Comparison of ENCODE assay signal across 8 cellular contexts in genomic region chr1:112954945-112955677, GRCh38. TPM values are rescaled to one million over a fixed set of nuclear protein-coding genes. Genes with fewer than 3 reads are reported as not detected.
DNase-seq lines count a peak whose midpoint lies in the region; ATAC-seq and TF ChIP-seq lines count a peak whose summit lies in the region.

No MANE protein-coding gene starts in this region.

- TF ChIP-seq CTCF in lower leg skin (IDR thresholded peaks at IDR 0.05) = no peak

- intact Hi-C loops in activated CD4-positive, alpha-beta T cell treated with anti-CD3 and anti-CD28 coated beads, Interleukin-2, amount 10 ng/mL, durations not matched to agents 24 days and 14 days (cut with micrococcal nuclease) = loop anchor here (5.0 to 10.0 kb wide), 5 partner anchors 238 to 1802 kb away; partner anchors contain the start of genes CSDE1, MAGI3, PPM1J and RSBN1
- intact Hi-C loops in lower leg skin (cut with DNase I; ENCODE audit: low total_unique reads) = no loop called here

- 1 to 3% methylated on average over 22 to 24 of the region's 25 CpGs for WGBS in lower leg skin, 2 donors

- H3K36me3 Mint-ChIP-seq in activated CD4-positive, alpha-beta T cell treated with anti-CD3 and anti-CD28 coated beads, Interleukin-2, amount 10 ng/mL, durations not matched to agents 24 days and 14 days (ENCODE audit: low read depth) = peaks cover 34% of the 10 kb centered on the region

- H3K4me1 Mint-ChIP-seq in activated CD4-positive, alpha-beta T cell treated with anti-CD3 and anti-CD28 coated beads, Interleukin-2, amount 10 ng/mL, durations not matched to agents 24 days and 14 days = peaks cover 47% of the 10 kb centered on the region

- H3K4me3 Mint-ChIP-seq in activated CD4-positive, alpha-beta T cell treated with anti-CD3 and anti-CD28 coated beads, Interleukin-2, amount 10 ng/mL, durations not matched to agents 24 days and 14 days = peak overlapping the region; percentile 88

- peak; percentile 41 for DNase-seq in 8988T
- peak; percentile 75 for DNase-seq in NCI-H2227 treated with DMSO at 0.1 percent for 48 hours (lab: John Stamatoyannopoulos, UW)
- peak; percentile 87 for DNase-seq in activated CD4-positive, alpha-beta T cell treated with anti-CD3 and anti-CD28 coated beads, Interleukin-2, amount 10 ng/mL, durations not matched to agents 24 days and 14 days
- peak; percentile 78 for DNase-seq in dermis blood vessel endothelial cell
- DNase-seq in lower leg skin (ENCODE audit: low spot score in 2 of 2) = peak; percentile 25 to 89
- DNase-seq in stimulated activated CD4-positive, alpha-beta T cell treated with anti-CD3 and anti-CD28 coated beads, TNF-alpha, amount 100 ng/mL, for 48 hours (ENCODE audit: low read depth in 3 of 3) = peak; percentile 32 to 40 (median 32)

- ATAC-seq in GM18508 (IDR thresholded peaks at IDR 0.05; ENCODE audit: insufficient read depth, unreplicated experiment) = peak; percentile 11
- peak; percentile 2 for ATAC-seq in HG03039 (IDR thresholded peaks at IDR 0.05; ENCODE audit: unreplicated experiment)

- no peaks in the 10 kb centered on the region for H3K27me3 Mint-ChIP-seq in activated CD4-positive, alpha-beta T cell treated with anti-CD3 and anti-CD28 coated beads, Interleukin-2, amount 10 ng/mL, durations not matched to agents 24 days and 14 days

- no peaks in the 10 kb centered on the region for H3K9me3 Mint-ChIP-seq in activated CD4-positive, alpha-beta T cell treated with anti-CD3 and anti-CD28 coated beads, Interleukin-2, amount 10 ng/mL, durations not matched to agents 24 days and 14 days

- TF ChIP-seq POLR2A in lower leg skin (IDR thresholded peaks at IDR 0.05) = no peak

- H3K27ac Mint-ChIP-seq in activated CD4-positive, alpha-beta T cell treated with anti-CD3 and anti-CD28 coated beads, Interleukin-2, amount 10 ng/mL, durations not matched to agents 24 days and 14 days = peak overlapping the region; percentile 100

- peak overlapping the region; percentile 53 for H3K4me3 ChIP-seq in lower leg skin (ENCODE audit: low read depth, poor library complexity, severe bottlenecking)

RNA-seq across cellular contexts. Expression of gene SLC16A1, which starts 0.9 kb away (rescaled TPM):
- total RNA-seq in activated CD4-positive, alpha-beta T cell treated with anti-CD3 and anti-CD28 coated beads, Interleukin-2, amount 10 ng/mL, durations not matched to agents 24 days and 14 days = 79.2 and 79.7 TPM in 2 replicates
- total RNA-seq in dermis blood vessel endothelial cell (94.8 and 99.7 TPM in 2 replicates), lower leg skin (10 to 100 TPM; 17.9 to 38.9 (median 31.1) TPM)

Comparison
In these comparisons a context has a peak if more than half of its experiments do, and no peak if none do; other contexts are left out.
1. Peak in every context shown above with its lines: DNase-seq, ATAC-seq and H3K4me3 ChIP-seq.
2. DNase-seq: peak in every context shown above with its lines; median percentile 87 in activated CD4-positive, alpha-beta T cell treated with anti-CD3 and anti-CD28 coated beads, Interleukin-2, amount 10 ng/mL, durations not matched to agents 24 days and 14 days; 78 in dermis blood vessel endothelial cell; 75 in NCI-H2227 treated with DMSO at 0.1 percent for 48 hours; 57 in lower leg skin; 41 in 8988T; 32 in stimulated activated CD4-positive, alpha-beta T cell treated with anti-CD3 and anti-CD28 coated beads, TNF-alpha, amount 100 ng/mL, for 48 hours.